24 cellular contexts compared by ENCODE assay signal in the genomic region with DNA sequence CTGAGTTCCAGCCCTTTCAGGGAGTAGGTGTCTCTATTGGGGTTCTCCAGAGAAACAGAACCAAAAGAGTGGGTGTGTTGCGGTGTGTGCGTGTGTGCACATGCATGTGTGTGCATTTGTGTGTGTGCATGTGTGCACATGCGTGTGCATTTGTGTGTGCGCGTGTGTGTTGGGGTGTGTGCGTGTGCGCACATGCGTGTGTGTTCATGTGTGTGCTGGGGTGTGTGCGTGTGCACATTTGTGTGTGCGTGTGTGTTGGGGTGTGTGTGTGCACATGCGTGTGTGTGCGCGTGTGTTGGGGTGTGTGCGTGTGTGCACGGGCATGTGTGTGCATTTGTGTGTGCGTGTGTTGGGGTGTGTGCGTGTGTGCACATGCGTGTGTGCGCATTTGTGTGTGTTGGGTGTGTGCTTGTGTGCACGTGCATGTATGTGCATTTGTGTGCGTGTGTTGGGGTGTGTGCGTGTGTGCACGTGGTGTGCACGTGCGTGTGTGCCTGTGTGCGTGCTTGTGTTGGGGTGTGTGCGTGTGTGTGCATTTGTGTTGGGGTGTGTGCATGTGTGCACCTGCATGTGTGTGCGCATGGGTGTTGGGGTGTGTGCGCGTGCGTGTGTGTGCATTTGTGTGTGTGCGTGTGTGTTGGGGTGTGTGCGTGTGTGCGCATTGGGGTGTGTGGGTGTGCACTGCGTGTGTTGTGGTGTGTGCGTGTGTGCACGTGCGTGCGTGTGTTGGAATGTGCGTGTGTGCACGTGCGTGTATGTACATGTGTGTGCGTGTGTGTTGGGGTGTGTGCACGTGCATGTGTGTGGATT. TPM values are rescaled to one million over a fixed set of nuclear protein-coding genes. Genes with fewer than 3 reads are reported as not detected.
"Had no signal": no experiment of that assay in that cellular context is flagged by ENCODE, and none has a peak within 500 bp of the region (broad histone marks: within the 10 kb centered on the region; RNA-seq: fewer than 3 reads in every experiment).

No MANE protein-coding gene starts in this region.

- H3K9me3 ChIP-seq: left ventricle myocardium inferior, SK-N-SH, thoracic aorta, upper lobe of right lung had no signal

- H3K27ac Mint-ChIP-seq: activated T-helper 2 cell treated with anti-CD3 and anti-CD28 coated beads, Interferon-gamma antibody, Interleukin-2, Interleukin-4, amounts not matched to agents 10 μg/mL and 5 μg/mL and 100 μg/mL, durations not matched to agents 14 hours and 24 hours and 36 hours; dendritic cell treated with granulocyte-macrophage colony-stimulating factor and Interleukin-4, amounts not matched to agents 40 ng/mL and 50 ng/mL, for 4 days; progenitor cell of endocrine pancreas had no signal

- H3K9ac ChIP-seq: SK-N-SH had no signal

- H3K4me1 Mint-ChIP-seq: immature natural killer cell had no signal

- H3K4me1 ChIP-seq: left ventricle myocardium inferior, upper lobe of right lung had no signal

- H3K27ac ChIP-seq: hepatocyte, left ventricle myocardium inferior, thoracic aorta, upper lobe of right lung had no signal

- H2AFZ ChIP-seq: hepatocyte had no signal

- H3K36me3 ChIP-seq: left ventricle myocardium inferior, thoracic aorta, upper lobe of right lung had no signal

- H3K4me3 Mint-ChIP-seq: dendritic cell treated with granulocyte-macrophage colony-stimulating factor and Interleukin-4, amounts not matched to agents 40 ng/mL and 50 ng/mL, for 4 days; immature natural killer cell; neural crest cell had no signal

- H3K36me3 Mint-ChIP-seq: immature natural killer cell had no signal

- DNase-seq: activated naive CD4-positive, alpha-beta T cell; activated T-cell treated with anti-CD3 and anti-CD28 coated beads, Interleukin-2, amount 50 U/mL, for 1 hour; effector CD4-positive, alpha-beta T cell; foreskin melanocyte; immature natural killer cell; kidney glomerular epithelial cell; left ventricle myocardium inferior; midbrain; retina; SK-N-SH; stimulated activated CD4-positive, alpha-beta T cell treated with anti-CD3 and anti-CD28 coated beads, Interleukin-2, amount 100 ng/mL, for 48 hours; stimulated activated CD8-positive, alpha-beta memory T cell treated with anti-CD3 and anti-CD28 coated beads, Interleukin-4, amount 100 ng/mL, for 48 hours; stimulated activated naive CD4-positive, alpha-beta T cell; upper lobe of right lung had no signal

- H3K4me3 ChIP-seq: hepatocyte, left ventricle myocardium inferior, thoracic aorta, upper lobe of right lung had no signal

- H3K79me2 ChIP-seq: hepatocyte had no signal

- H3K27me3 ChIP-seq: hepatocyte, upper lobe of right lung had no signal

- ATAC-seq: esophagus mucosa, upper lobe of right lung had no signal

- FAIRE-seq: endothelial cell of umbilical vein, TTC549 had no signal

- H3K4me2 ChIP-seq: hepatocyte, SK-N-SH had no signal

RNA-seq across cellular contexts. Expression of gene JPH3, which starts 38.4 kb away (rescaled TPM):
- total RNA-seq: T-helper 2 cell treated with Interferon-gamma antibody and Interleukin-4, amounts not matched to agents 100 ng/mL and 5 ng/mL, for 36 hours; thoracic aorta had no signal
- polyA plus RNA-seq: immature natural killer cell had no signal
